In the genomic region with DNA sequence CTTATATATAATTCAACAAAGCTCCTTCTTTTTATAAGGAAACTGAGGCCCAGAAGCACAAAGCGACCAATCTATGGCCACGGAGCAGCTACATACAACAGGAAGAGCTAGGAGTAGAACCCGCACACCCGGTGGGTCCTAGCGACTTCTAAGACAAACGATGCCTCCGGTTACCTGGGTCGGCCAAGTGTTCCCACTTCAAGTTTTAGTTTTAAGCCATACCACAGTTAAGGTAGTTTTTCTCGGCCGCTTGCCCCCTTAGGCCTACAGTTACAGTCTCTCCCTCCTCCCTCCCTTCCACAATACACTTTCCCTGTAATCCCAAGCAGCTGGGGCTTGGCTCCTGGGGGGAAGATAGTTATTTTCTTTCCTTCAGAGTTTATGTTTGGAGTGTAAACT, we compare ENCODE assay signal across 8 cellular contexts. TPM values are rescaled to one million over a fixed set of nuclear protein-coding genes. Genes with fewer than 3 reads are reported as not detected.
DNase-seq lines count a peak whose midpoint lies in the region; ATAC-seq and TF ChIP-seq lines count a peak whose summit lies in the region.

No MANE protein-coding gene starts in this region.

- H3K27ac ChIP-seq in Panc1 (ENCODE audit: low read length) (peak overlapping the region; percentile 100), lower lobe of right lung (peak overlapping the region; percentile 94), temporal lobe (ENCODE audit: low read depth, low read length) (peak overlapping the region; percentile 79)

- no peaks in the 10 kb centered on the region for H3K9me3 ChIP-seq in Panc1 (ENCODE audit: control insufficient read depth, insufficient read depth, low read depth, low read length)
- no peaks in the 10 kb centered on the region for H3K9me3 ChIP-seq in lower lobe of right lung

- no TSS peak for BruUV-seq in Panc1 (replicated peaks; lab: Mats Ljungman, UMichigan)

- no peak for TF ChIP-seq CTCF in Panc1 (IDR thresholded peaks at IDR 0.05)
- no peak for TF ChIP-seq CTCF in choroid plexus epithelial cell (conservative IDR thresholded peaks at IDR 0.05; ENCODE audit: low read depth, low read length)
- TF ChIP-seq CTCF in lower lobe of right lung (IDR thresholded peaks at IDR 0.05) = no peak

- DNase-seq in DMS 273 (lab: John Stamatoyannopoulos, UW; ENCODE audit: unreplicated experiment) (peak; percentile 60), DMS 273 treated with DMSO at 0.1 percent for 48 hours (lab: John Stamatoyannopoulos, UW) (no peak), Panc1 (ENCODE audit: low read depth, low spot score) (no peak), choroid plexus epithelial cell (ENCODE audit: low read depth) (peak; percentile 35), lower lobe of right lung (no peak), AG08396 (ENCODE audit: low spot score) (no peak)

- CTCF ChIA-PET in Panc1 (lab: Charles Lee) = interaction anchor here (0.6 kb wide), 1 partner anchor 155 kb away, joined by 3 read pairs; no protein-coding TSS in a partner anchor

- H3K27me3 ChIP-seq in Panc1 (ENCODE audit: control insufficient read depth, insufficient read depth, low read length) = no peaks in the 10 kb centered on the region
- no peaks in the 10 kb centered on the region for H3K27me3 ChIP-seq in lower lobe of right lung (ENCODE audit: low read depth)

- peak overlapping the region; percentile 100 for H3K4me3 ChIP-seq in Panc1 (ENCODE audit: low read depth in 2 of 2, low read length in 2 of 2)
- H3K4me3 ChIP-seq in choroid plexus epithelial cell (ENCODE audit: low read depth, low read length) = peak overlapping the region; percentile 87
- H3K4me3 ChIP-seq in lower lobe of right lung = peak overlapping the region; percentile 92

- H3K4me1 ChIP-seq in Panc1 (ENCODE audit: control insufficient read depth, insufficient read depth, low read length) (peaks cover 15% of the 10 kb centered on the region), lower lobe of right lung (peaks cover 45% of the 10 kb centered on the region)

- intact Hi-C loops in Panc1 (cut with micrococcal nuclease; ENCODE audit: unreplicated experiment) = no loop called here
- intact Hi-C loops in lower lobe of right lung (cut with DNase I) = no loop called here

- POLR2A ChIA-PET in Panc1 (lab: Charles Lee) = no interaction called here

- ATAC-seq in HG02678 (IDR thresholded peaks at IDR 0.05; ENCODE audit: unreplicated experiment) = peak; percentile 8
- ATAC-seq in Panc1 = peak; percentile 32
- ATAC-seq in lower lobe of right lung = peak; percentile 45 to 47

- in situ Hi-C loops in Panc1 (cut with HindIII; ENCODE audit: low pct_unique_long_range_greater_than_20kb, low sequenced_read_pairs) = no loop called here

- H3K36me3 ChIP-seq in Panc1 (ENCODE audit: control insufficient read depth, insufficient read depth, low read length) = peaks cover 8% of the 10 kb centered on the region
- peaks cover 21% of the 10 kb centered on the region for H3K36me3 ChIP-seq in lower lobe of right lung

RNA-seq across cellular contexts. Expression of a gene that starts 0.5 kb away (rescaled TPM):
- total RNA-seq in Panc1 (2021; ENCODE audit: unreplicated experiment) (13.3 TPM), lower lobe of right lung (22.5 TPM), temporal lobe (22.9 TPM)
- polyA plus RNA-seq in Panc1 (2012; ENCODE audit: insufficient read length) = 14.8 TPM

RNA-seq across cellular contexts. Expression of a gene that starts 0.8 kb away (rescaled TPM):
- total RNA-seq in Panc1 (2021; ENCODE audit: unreplicated experiment) (19.7 TPM), lower lobe of right lung (17.3 TPM), temporal lobe (25.6 TPM)
- 15.0 TPM for polyA plus RNA-seq in Panc1 (2012; ENCODE audit: insufficient read length)

Comparison
In these comparisons a context has a peak if more than half of its experiments do, and no peak if none do; other contexts are left out.
1. DNase-seq: peak in DMS 273 (single experiment) and choroid plexus epithelial cell (single experiment); none in DMS 273 treated with DMSO at 0.1 percent for 48 hours (single experiment), Panc1 (single experiment), lower lobe of right lung (single experiment) and AG08396 (single experiment).
2. Peak in every context shown above with its lines, with median percentiles within 50 percentile points of each other: ATAC-seq, H3K27ac ChIP-seq and H3K4me3 ChIP-seq.